Comparison of ENCODE assay signal across 10 cellular contexts in genomic region chr3:34150987-34151386, GRCh38.
"Had no signal": no experiment of that assay in that cellular context is flagged by ENCODE, and none has a peak within 500 bp of the region (broad histone marks: within the 10 kb centered on the region; RNA-seq: fewer than 3 reads in every experiment).

No MANE protein-coding gene starts in this region.

- DNase-seq: activated B cell treated with CpG ODN at 0.5 μM for 24 hours; activated CD4-positive, alpha-beta T cell treated with anti-CD3 and anti-CD28 coated beads, Interleukin-2, amount 10 ng/mL, durations not matched to agents 24 days and 14 days; activated CD8-positive, alpha-beta memory T cell treated with anti-CD3 and anti-CD28 coated beads for 24 hours; activated naive CD4-positive, alpha-beta T cell treated with Interleukin-2 at 50 U/mL for 16 hours; activated naive CD8-positive, alpha-beta T cell treated with anti-CD3 and anti-CD28 coated beads, Interleukin-2, amount 50 U/mL, for 24 hours; left cardiac atrium; mucosa of descending colon; naive thymus-derived CD8-positive, alpha-beta T cell; posterior cingulate gyrus; thyroid gland had no signal

- ATAC-seq: activated naive CD8-positive, alpha-beta T cell treated with anti-CD3 and anti-CD28 coated beads, Interleukin-2, amount 50 U/mL, for 24 hours; left cardiac atrium; mucosa of descending colon; naive thymus-derived CD8-positive, alpha-beta T cell had no signal
